In the genomic region with DNA sequence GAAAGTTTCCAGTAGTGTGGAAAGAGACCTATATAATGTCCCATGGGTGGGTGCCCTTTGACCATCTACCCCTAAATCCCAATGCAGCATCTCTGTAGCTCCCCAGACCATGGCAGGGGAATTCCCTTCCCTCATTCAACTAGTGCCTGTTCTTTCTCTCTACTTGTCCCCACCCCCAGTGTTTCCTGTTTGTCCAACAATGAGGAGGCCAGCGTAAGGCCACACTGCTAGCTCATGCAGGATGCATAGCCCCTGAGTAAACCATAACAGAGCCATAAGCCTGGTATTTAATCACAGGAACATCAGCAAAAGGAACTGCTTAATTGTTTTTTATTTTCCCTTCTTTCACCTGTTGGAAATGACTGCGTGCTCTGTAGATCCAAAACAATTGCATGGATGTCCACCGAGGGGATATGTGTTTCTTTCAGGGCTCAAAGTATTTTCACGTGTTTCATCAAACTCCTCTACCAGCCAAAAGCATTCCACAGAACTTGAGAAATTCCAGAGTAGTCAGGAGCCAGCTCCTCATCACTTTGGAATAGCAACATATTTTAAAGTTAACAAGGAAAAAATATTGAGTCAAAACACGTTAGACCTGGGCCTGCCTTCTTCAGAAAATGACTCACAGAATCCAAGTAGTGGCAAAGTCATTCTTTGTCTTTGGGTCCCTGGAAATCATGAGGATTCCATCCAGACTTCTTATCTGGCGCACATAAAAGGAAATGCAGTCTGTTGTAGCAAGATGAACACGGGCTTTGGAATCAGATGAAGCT, we compare ENCODE assay signal across 8 cellular contexts.
DNase-seq lines count a peak whose midpoint lies in the region; ATAC-seq and TF ChIP-seq lines count a peak whose summit lies in the region.

No MANE protein-coding gene starts in this region.

- H3K4me1 ChIP-seq in hepatocyte (ENCODE audit: insufficient read depth) = no peaks in the 10 kb centered on the region

- no peaks in the 10 kb centered on the region for H3K79me2 ChIP-seq in hepatocyte

- no peaks in the 10 kb centered on the region for H3K36me3 ChIP-seq in hepatocyte (replicated peaks; ENCODE audit: insufficient read depth, low read depth)

- intact Hi-C loops in activated naive CD4-positive, alpha-beta T cell treated with anti-CD3 and anti-CD28 coated beads for 36 hours (cut with micrococcal nuclease) = loop anchor here (5.0 to 10.0 kb wide), 7 partner anchors 356 to 1409 kb away; a partner anchor contains a TSS

- peak; percentile 42 to 47 for ATAC-seq in stimulated activated naive B cell treated with anti-CD40 and anti-IgM and Interleukin-4, amounts not matched to agents 10 μg/mL and 1 μg/mL and 100 μg/mL, for 72 hours (replicated peaks)

- WGBS in hepatocyte (ENCODE audit: low lambda C conversion rate, missing lambda C conversion rate) = 74% methylated on average over 7 of the region's 7 CpGs

- CTCF ChIA-PET in activated naive CD4-positive, alpha-beta T cell treated with anti-CD3 and anti-CD28 coated beads for 36 hours (lab: Charles Lee) = interaction anchor here (0.6 to 5.3 kb wide), 16 partner anchors 9 to 528 kb away, joined by 3 to 25 read pairs (median 4); no protein-coding TSS in a partner anchor

- H3K9me3 Mint-ChIP-seq in activated naive CD4-positive, alpha-beta T cell treated with anti-CD3 and anti-CD28 coated beads for 36 hours = no peaks in the 10 kb centered on the region
- H3K9me3 Mint-ChIP-seq in stimulated activated naive B cell treated with anti-CD40 and anti-IgM and Interleukin-4, amounts not matched to agents 10 μg/mL and 1 μg/mL and 100 μg/mL, for 72 hours = no peaks in the 10 kb centered on the region

- no peak for TF ChIP-seq CTCF in NB4 (IDR thresholded peaks at IDR 0.05; ENCODE audit: low read depth, low read length)
- no peak for TF ChIP-seq CTCF in hepatocyte (IDR thresholded peaks at IDR 0.05; ENCODE audit: poor library complexity)

- no peak overlapping the region for H3K4me3 ChIP-seq in NB4 (ENCODE audit: low read depth, low read length)
- no peak overlapping the region for H3K4me3 ChIP-seq in hepatocyte

- no peak for TF ChIP-seq POLR2A in NB4 (IDR thresholded peaks at IDR 0.05; ENCODE audit: extremely low read depth, insufficient read length)

- H3K27ac ChIP-seq in hepatocyte = no peak overlapping the region

- DNase-seq in activated naive CD4-positive, alpha-beta T cell treated with anti-CD3 and anti-CD28 coated beads for 36 hours = peak; percentile 51
- DNase-seq in activated naive CD4-positive, alpha-beta T cell (lab: John Stamatoyannopoulos, UW) = no peak
- DNase-seq in NB4 (ENCODE audit: low read depth) = peak; percentile 54
- DNase-seq in fibroblast of gingiva (ENCODE audit: low read depth) = peak; percentile 17
- peak; percentile 72 for DNase-seq in stimulated activated naive B cell treated with anti-CD40 and anti-IgM and Interleukin-4, amounts not matched to agents 10 μg/mL and 1 μg/mL and 100 μg/mL, for 72 hours
- no peak for DNase-seq in stimulated activated naive CD4-positive, alpha-beta T cell (lab: John Stamatoyannopoulos, UW)
- DNase-seq in cerebellar nuclear complex (lab: John Stamatoyannopoulos, UW) = no peak
- DNase-seq in hepatocyte (ENCODE audit: low spot score) = no peak

- no peaks in the 10 kb centered on the region for H3K9me3 ChIP-seq in hepatocyte (ENCODE audit: low read depth)

- H3K4me1 Mint-ChIP-seq in activated naive CD4-positive, alpha-beta T cell treated with anti-CD3 and anti-CD28 coated beads for 36 hours (ENCODE audit: low read depth) = peaks cover 89% of the 10 kb centered on the region
- H3K4me1 Mint-ChIP-seq in stimulated activated naive B cell treated with anti-CD40 and anti-IgM and Interleukin-4, amounts not matched to agents 10 μg/mL and 1 μg/mL and 100 μg/mL, for 72 hours = peaks cover 65 to 91% of the 10 kb centered on the region in 2 donors

- H4K20me1 ChIP-seq in hepatocyte (ENCODE audit: insufficient read depth, poor library complexity, severe bottlenecking) = no peaks in the 10 kb centered on the region

- H2AFZ ChIP-seq in hepatocyte = no peak overlapping the region

- H3K4me2 ChIP-seq in hepatocyte = no peak overlapping the region

- H3K4me3 Mint-ChIP-seq in activated naive CD4-positive, alpha-beta T cell treated with anti-CD3 and anti-CD28 coated beads for 36 hours = peak overlapping the region; percentile 30
- peak overlapping the region; percentile 27 to 57 for H3K4me3 Mint-ChIP-seq in stimulated activated naive B cell treated with anti-CD40 and anti-IgM and Interleukin-4, amounts not matched to agents 10 μg/mL and 1 μg/mL and 100 μg/mL, for 72 hours

- H3K27ac Mint-ChIP-seq in activated naive CD4-positive, alpha-beta T cell treated with anti-CD3 and anti-CD28 coated beads for 36 hours = peak overlapping the region; percentile 94
- H3K27ac Mint-ChIP-seq in stimulated activated naive B cell treated with anti-CD40 and anti-IgM and Interleukin-4, amounts not matched to agents 10 μg/mL and 1 μg/mL and 100 μg/mL, for 72 hours = peak overlapping the region; percentile 93

- H3K36me3 Mint-ChIP-seq in activated naive CD4-positive, alpha-beta T cell treated with anti-CD3 and anti-CD28 coated beads for 36 hours (ENCODE audit: low read depth) = peaks cover 54% of the 10 kb centered on the region
- peaks cover 36 to 51% of the 10 kb centered on the region in 2 donors for H3K36me3 Mint-ChIP-seq in stimulated activated naive B cell treated with anti-CD40 and anti-IgM and Interleukin-4, amounts not matched to agents 10 μg/mL and 1 μg/mL and 100 μg/mL, for 72 hours

- no peaks in the 10 kb centered on the region for H3K27me3 Mint-ChIP-seq in activated naive CD4-positive, alpha-beta T cell treated with anti-CD3 and anti-CD28 coated beads for 36 hours (ENCODE audit: low read depth)
- H3K27me3 Mint-ChIP-seq in stimulated activated naive B cell treated with anti-CD40 and anti-IgM and Interleukin-4, amounts not matched to agents 10 μg/mL and 1 μg/mL and 100 μg/mL, for 72 hours = no peaks in the 10 kb centered on the region

- no peaks in the 10 kb centered on the region for H3K9me2 ChIP-seq in hepatocyte (replicated peaks; ENCODE audit: insufficient read depth)

- no peaks in the 10 kb centered on the region for H3K27me3 ChIP-seq in hepatocyte

Comparison
In these comparisons a context has a peak if more than half of its experiments do, and no peak if none do; other contexts are left out.
1. DNase-seq: peak in activated naive CD4-positive, alpha-beta T cell treated with anti-CD3 and anti-CD28 coated beads for 36 hours (single experiment), NB4 (single experiment), fibroblast of gingiva (single experiment) and stimulated activated naive B cell treated with anti-CD40 and anti-IgM and Interleukin-4, amounts not matched to agents 10 μg/mL and 1 μg/mL and 100 μg/mL, for 72 hours (single experiment); none in activated naive CD4-positive, alpha-beta T cell (0 of 4), stimulated activated naive CD4-positive, alpha-beta T cell (0 of 6), cerebellar nuclear complex (0 of 2) and hepatocyte (single experiment).